In genomic region chr9:89715318-89715858, GRCh38 we compare ENCODE assay signal across 1 cellular context.
TF ChIP-seq lines count a peak whose summit lies in the region.

No MANE protein-coding gene starts in this region.

TF ChIP-seq in H1, 55 proteins besides CTCF, POLR2A, EP300 and RAD21:
- no peak for TF ChIP-seq KDM5A (IDR thresholded peaks at IDR 0.05; ENCODE audit: low read length)
- TF ChIP-seq NRF1 (IDR thresholded peaks at IDR 0.05; ENCODE audit: low read depth, low read length): no peak
- peak; percentile 44; the same call in 1 of the 2 replicates for TF ChIP-seq CEBPB (IDR thresholded peaks at IDR 0.05; ENCODE audit: low read depth, low read length)
- TF ChIP-seq CBX5 (IDR thresholded peaks at IDR 0.05; ENCODE audit: low read depth, low read length): no peak
- no peak for TF ChIP-seq NANOG (IDR thresholded peaks at IDR 0.05; ENCODE audit: insufficient read depth, low read depth, low read length, poor library complexity, severe bottlenecking)
- TF ChIP-seq POLR2AphosphoS5 (IDR thresholded peaks at IDR 0.05; ENCODE audit: low read depth, low read length): no peak
